In the genomic region with DNA sequence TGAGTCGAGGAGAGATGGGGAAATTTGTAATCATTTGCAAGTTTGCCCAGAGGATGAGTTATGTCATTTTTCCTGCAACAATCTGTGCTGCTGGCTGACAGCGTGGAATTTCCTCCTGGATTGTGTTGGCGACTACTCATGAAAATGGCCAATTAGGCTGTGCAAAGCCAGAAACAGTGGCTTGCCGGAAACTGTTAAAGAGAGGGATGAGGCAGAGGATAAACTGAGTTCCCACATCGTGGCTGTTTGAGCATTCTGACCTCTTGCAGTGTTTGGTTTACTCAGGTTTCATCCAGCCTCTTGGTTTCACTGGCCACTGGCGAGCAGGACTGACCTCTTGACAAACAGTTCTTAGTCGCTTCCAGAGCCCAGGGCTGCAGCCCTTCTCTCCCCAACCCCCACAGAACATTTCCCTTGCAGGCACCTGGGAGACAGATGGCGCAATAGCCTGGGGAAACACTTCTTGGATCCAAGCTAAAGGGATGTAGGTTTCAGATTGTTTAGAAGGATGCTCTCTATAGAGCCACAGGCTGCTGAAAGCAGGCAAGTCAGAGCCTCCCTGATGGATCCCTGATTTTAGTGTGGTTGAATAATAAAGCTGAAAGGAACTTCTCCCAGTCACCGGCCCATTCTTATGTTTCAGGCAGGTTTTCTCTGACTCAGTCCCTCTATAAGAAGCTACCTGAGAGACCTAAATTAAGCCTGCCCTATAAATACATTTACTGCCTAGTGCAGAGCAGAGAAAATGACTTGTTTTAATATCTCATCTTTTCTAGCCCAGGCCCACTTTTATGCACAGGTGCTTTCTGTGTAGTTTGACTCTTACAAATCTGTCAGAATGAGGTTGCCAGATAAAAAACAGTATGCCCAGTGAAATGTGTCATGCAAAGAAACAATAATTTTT, we compare ENCODE assay signal across 8 cellular contexts.
DNase-seq lines count a peak whose midpoint lies in the region; ATAC-seq and TF ChIP-seq lines count a peak whose summit lies in the region.

No MANE protein-coding gene starts in this region.

- H3K4me1 Mint-ChIP-seq in activated CD8-positive, alpha-beta memory T cell treated with anti-CD3 and anti-CD28 coated beads, Interleukin-2, amount 10 ng/mL, durations not matched to agents 7 days and 5 days: peaks cover 6% of the 10 kb centered on the region
- peaks cover 9% of the 10 kb centered on the region for H3K4me1 Mint-ChIP-seq in stimulated activated effector memory CD8-positive, alpha-beta T cell treated with anti-CD3 and anti-CD28 coated beads, Interleukin-12 subunit alpha, Interleukin-12 subunit beta, amount 100 ng/mL, for 72 hours

- 41 to 44% methylated on average over 7 to 8 of the region's 9 CpGs for WGBS in mesodermal cell (ENCODE audit: insufficient coverage in 2 of 2), 2 experiments

- peaks cover 3% of the 10 kb centered on the region for H3K9me3 Mint-ChIP-seq in activated CD8-positive, alpha-beta memory T cell treated with anti-CD3 and anti-CD28 coated beads, Interleukin-2, amount 10 ng/mL, durations not matched to agents 7 days and 5 days (ENCODE audit: low read depth)
- no peaks in the 10 kb centered on the region for H3K9me3 Mint-ChIP-seq in stimulated activated effector memory CD8-positive, alpha-beta T cell treated with anti-CD3 and anti-CD28 coated beads, Interleukin-12 subunit alpha, Interleukin-12 subunit beta, amount 100 ng/mL, for 72 hours

- H3K4me1 ChIP-seq in mesodermal cell (ENCODE audit: control insufficient read depth, insufficient read depth, low read length, poor library complexity, severe bottlenecking): peaks cover 4% of the 10 kb centered on the region

- H3K4me3 ChIP-seq in coronary artery: peak overlapping the region; percentile 42
- no peak overlapping the region for H3K4me3 ChIP-seq in mesodermal cell (ENCODE audit: extremely low read depth, insufficient read depth, low read length, poor library complexity, severe bottlenecking)

- TF ChIP-seq CTCF in AG09319 (IDR thresholded peaks at IDR 0.05; ENCODE audit: low read depth, low read length) (no peak; the same call in 1 of the 2 replicates), coronary artery (IDR thresholded peaks at IDR 0.05) (no peak)

- peaks cover 2% of the 10 kb centered on the region for H3K9me3 ChIP-seq in mesodermal cell (ENCODE audit: control insufficient read depth, low read length)

- peaks cover 54% of the 10 kb centered on the region for H3K27me3 Mint-ChIP-seq in activated CD8-positive, alpha-beta memory T cell treated with anti-CD3 and anti-CD28 coated beads, Interleukin-2, amount 10 ng/mL, durations not matched to agents 7 days and 5 days

- CTCF ChIA-PET in activated CD8-positive, alpha-beta memory T cell treated with anti-CD3 and anti-CD28 coated beads, Interleukin-2, amount 10 ng/mL, durations not matched to agents 7 days and 5 days (lab: Charles Lee): no interaction called here

- H3K36me3 ChIP-seq in mesodermal cell (ENCODE audit: control insufficient read depth, insufficient read depth, low read length): no peaks in the 10 kb centered on the region

- H3K27ac Mint-ChIP-seq in activated CD8-positive, alpha-beta memory T cell treated with anti-CD3 and anti-CD28 coated beads, Interleukin-2, amount 10 ng/mL, durations not matched to agents 7 days and 5 days: no peak overlapping the region
- H3K27ac Mint-ChIP-seq in stimulated activated effector memory CD8-positive, alpha-beta T cell treated with anti-CD3 and anti-CD28 coated beads, Interleukin-12 subunit alpha, Interleukin-12 subunit beta, amount 100 ng/mL, for 72 hours: no peak overlapping the region

- H3K27ac ChIP-seq in coronary artery (peak overlapping the region in 1 of 2 donors; percentile 14), mesodermal cell (ENCODE audit: low read depth, low read length, severe bottlenecking) (peak overlapping the region; percentile 37)

- no peaks in the 10 kb centered on the region for H3K36me3 Mint-ChIP-seq in activated CD8-positive, alpha-beta memory T cell treated with anti-CD3 and anti-CD28 coated beads, Interleukin-2, amount 10 ng/mL, durations not matched to agents 7 days and 5 days
- no peaks in the 10 kb centered on the region for H3K36me3 Mint-ChIP-seq in stimulated activated effector memory CD8-positive, alpha-beta T cell treated with anti-CD3 and anti-CD28 coated beads, Interleukin-12 subunit alpha, Interleukin-12 subunit beta, amount 100 ng/mL, for 72 hours

- no peak overlapping the region for H3K4me3 Mint-ChIP-seq in activated CD8-positive, alpha-beta memory T cell treated with anti-CD3 and anti-CD28 coated beads, Interleukin-2, amount 10 ng/mL, durations not matched to agents 7 days and 5 days
- no peak overlapping the region for H3K4me3 Mint-ChIP-seq in stimulated activated effector memory CD8-positive, alpha-beta T cell treated with anti-CD3 and anti-CD28 coated beads, Interleukin-12 subunit alpha, Interleukin-12 subunit beta, amount 100 ng/mL, for 72 hours

- no peak for TF ChIP-seq POLR2A in erythroblast (IDR thresholded peaks at IDR 0.05; ENCODE audit: low read length)

- DNase-seq in AG09319 (ENCODE audit: extremely low read depth, low read depth) (peak; percentile 69), NCI-H2029 treated with DMSO at 0.1 percent for 48 hours (lab: John Stamatoyannopoulos, UW) (peak; percentile 34), coronary artery (ENCODE audit: low spot score) (no peak), erythroblast (lab: John Stamatoyannopoulos, UW) (no peak)
- DNase-seq in activated CD8-positive, alpha-beta memory T cell treated with anti-CD3 and anti-CD28 coated beads, Interleukin-2, amount 10 ng/mL, durations not matched to agents 7 days and 5 days: no peak
- DNase-seq in stimulated activated effector memory CD8-positive, alpha-beta T cell treated with anti-CD3 and anti-CD28 coated beads, Interleukin-12 subunit alpha, Interleukin-12 subunit beta, amount 100 ng/mL, for 72 hours (ENCODE audit: low spot score in 2 of 2): no peak
- DNase-seq in effector CD8-positive, alpha-beta T cell (lab: John Stamatoyannopoulos, UW): no peak

- no peak for ATAC-seq in activated CD8-positive, alpha-beta memory T cell treated with anti-CD3 and anti-CD28 coated beads, Interleukin-2, amount 10 ng/mL, durations not matched to agents 7 days and 5 days
- ATAC-seq in stimulated activated effector memory CD8-positive, alpha-beta T cell treated with anti-CD3 and anti-CD28 coated beads, Interleukin-12 subunit alpha, Interleukin-12 subunit beta, amount 100 ng/mL, for 72 hours: no peak

Comparison
In these comparisons a context has a peak if more than half of its experiments do, and no peak if none do; other contexts are left out.
1. DNase-seq: peak in AG09319 (single experiment) and NCI-H2029 treated with DMSO at 0.1 percent for 48 hours (single experiment); none in coronary artery (single experiment), activated CD8-positive, alpha-beta memory T cell treated with anti-CD3 and anti-CD28 coated beads, Interleukin-2, amount 10 ng/mL, durations not matched to agents 7 days and 5 days (single experiment), stimulated activated effector memory CD8-positive, alpha-beta T cell treated with anti-CD3 and anti-CD28 coated beads, Interleukin-12 subunit alpha, Interleukin-12 subunit beta, amount 100 ng/mL, for 72 hours (0 of 2), effector CD8-positive, alpha-beta T cell (single experiment) and erythroblast (0 of 2).